In the genomic region with DNA sequence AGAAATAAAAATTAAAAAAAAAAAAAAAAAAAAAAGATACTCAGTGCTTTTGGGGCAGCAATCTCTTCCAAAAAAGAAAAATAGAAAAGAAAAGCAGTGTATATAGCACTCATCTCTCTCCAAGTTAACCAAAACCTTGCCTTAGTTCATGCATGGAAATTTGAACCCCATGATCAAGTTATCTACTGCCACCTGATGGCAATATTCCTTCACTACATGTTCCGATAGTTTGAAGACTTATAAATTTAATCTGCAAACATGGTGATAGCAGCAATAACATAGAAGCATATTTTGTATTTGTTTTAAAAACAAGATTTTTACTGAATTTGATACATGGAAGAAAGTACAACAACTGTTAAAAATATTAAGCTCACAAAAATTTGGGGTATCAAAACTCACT, we compare ENCODE assay signal across 8 cellular contexts. TPM values are rescaled to one million over a fixed set of nuclear protein-coding genes. Genes with fewer than 3 reads are reported as not detected.
DNase-seq lines count a peak whose midpoint lies in the region; ATAC-seq and TF ChIP-seq lines count a peak whose summit lies in the region.

No MANE protein-coding gene starts in this region.

- H3K27me3 ChIP-seq in IMR-90 (ENCODE audit: control insufficient read depth, insufficient read depth, low read length) (no peaks in the 10 kb centered on the region), RWPE2 (ENCODE audit: insufficient read depth, poor library complexity, severe bottlenecking) (no peaks in the 10 kb centered on the region), gastrocnemius medialis (no peaks in the 10 kb centered on the region)

- no peak overlapping the region for H2AFZ ChIP-seq in IMR-90 (replicated peaks; ENCODE audit: low read length, poor library complexity)

- H3K9me3 ChIP-seq in IMR-90 (ENCODE audit: control insufficient read depth, insufficient read depth, low read length) (no peaks in the 10 kb centered on the region), RWPE2 (ENCODE audit: severe bottlenecking) (no peaks in the 10 kb centered on the region), gastrocnemius medialis (no peaks in the 10 kb centered on the region)

- H2AK9ac ChIP-seq in IMR-90 (replicated peaks; ENCODE audit: low read depth, low read length, poor library complexity): no peak overlapping the region

- H3K79me1 ChIP-seq in IMR-90 (ENCODE audit: low read depth in 1 of 2, low read length in 2 of 2): no peaks in the 10 kb centered on the region

- H3K27ac ChIP-seq in IMR-90 (ENCODE audit: insufficient read depth, low read length) (no peak overlapping the region), RWPE2 (ENCODE audit: poor library complexity, severe bottlenecking) (no peak overlapping the region), gastrocnemius medialis (no peak overlapping the region)

- peak; percentile 84 for TF ChIP-seq RAD21 in IMR-90 (IDR thresholded peaks at IDR 0.05; ENCODE audit: low read length)

- no peak overlapping the region for H3K4ac ChIP-seq in IMR-90 (ENCODE audit: low read depth, low read length)

- CTCF ChIA-PET in IMR-90 (lab: Yijun Ruan, JAX): interaction anchor here (0.7 to 2.3 kb wide), 6 partner anchors 9 to 162 kb away, joined by 3 to 10 read pairs (median 4); no protein-coding TSS in a partner anchor

- H4K5ac ChIP-seq in IMR-90 (ENCODE audit: low read depth, low read length): no peak overlapping the region

- no peak overlapping the region for H4K91ac ChIP-seq in IMR-90 (ENCODE audit: insufficient read depth, low read depth, low read length)

- no peak overlapping the region for H3K14ac ChIP-seq in IMR-90 (replicated peaks; ENCODE audit: low read depth, low read length)

- H2BK120ac ChIP-seq in IMR-90 (ENCODE audit: low read depth, low read length): no peak overlapping the region

- BruUV-seq in IMR-90 (replicated peaks; lab: Mats Ljungman, UMichigan): no TSS peak

- DNase-seq in COR-L47 (lab: John Stamatoyannopoulos, UW): peak; percentile 5
- peak; percentile 64 for DNase-seq in IMR-90
- DNase-seq in RWPE2 (ENCODE audit: low spot score): no peak
- peak; percentile 78 for DNase-seq in fibroblast of pulmonary artery (ENCODE audit: low read depth)
- no peak for DNase-seq in gastrocnemius medialis
- no peak for DNase-seq in HK-2 (ENCODE audit: unreplicated experiment)
- DNase-seq in amygdala (lab: John Stamatoyannopoulos, UW): no peak

- no peak overlapping the region for H4K8ac ChIP-seq in IMR-90 (ENCODE audit: low read depth in 2 of 2, low read length in 2 of 2)

- no peak overlapping the region for H2BK15ac ChIP-seq in IMR-90 (ENCODE audit: low read depth, low read length)

- no peak overlapping the region for H3K4me3 ChIP-seq in IMR-90 (ENCODE audit: insufficient read depth, low read depth, low read length)
- H3K4me3 ChIP-seq in RWPE2 (ENCODE audit: severe bottlenecking): no peak overlapping the region
- no peak overlapping the region for H3K4me3 ChIP-seq in fibroblast of pulmonary artery (replicated peaks; ENCODE audit: low read depth, low read length)
- H3K4me3 ChIP-seq in gastrocnemius medialis: no peak overlapping the region

- H2BK5ac ChIP-seq in IMR-90 (ENCODE audit: low read depth, low read length, poor library complexity, severe bottlenecking): no peak overlapping the region

- H3K36me3 ChIP-seq in IMR-90 (ENCODE audit: control insufficient read depth, insufficient read depth, low read length) (no peaks in the 10 kb centered on the region), RWPE2 (ENCODE audit: low read depth) (peaks cover 14% of the 10 kb centered on the region), gastrocnemius medialis (no peaks in the 10 kb centered on the region)

- POLR2A ChIA-PET in IMR-90 (lab: Charles Lee; ENCODE audit: unreplicated experiment): no interaction called here

- in situ Hi-C loops in IMR-90 (cut with MboI; ENCODE audit: low sequenced_read_pairs) (no loop called here), gastrocnemius medialis (cut with MboI; ENCODE audit: low sequenced_read_pairs in 4 of 4) (no loop called here)

- no peak overlapping the region for H3K18ac ChIP-seq in IMR-90 (ENCODE audit: low read depth, low read length)

- dilution Hi-C loops in IMR-90 (cut with HindIII; ENCODE audit: low sequenced_read_pairs, unreplicated experiment): no loop called here

- TF ChIP-seq CTCF in IMR-90 (conservative IDR thresholded peaks at IDR 0.05; ENCODE audit: low read depth, low read length) (peak; percentile 76), RWPE2 (IDR thresholded peaks at IDR 0.05; ENCODE audit: poor library complexity, severe bottlenecking) (peak; percentile 77), fibroblast of pulmonary artery (IDR thresholded peaks at IDR 0.05; ENCODE audit: low read length, missing control alignments) (peak; percentile 64), gastrocnemius medialis (IDR thresholded peaks at IDR 0.05 in 4 of 5, conservative IDR thresholded peaks at IDR 0.05 in 1 of 5) (peak in 3 of 5 experiments; percentile 22 to 51 (median 28))

- no CpG with 5 or more reads among the region's 1 CpG for WGBS in IMR-90 (ENCODE audit: extremely low coverage in 2 of 2, insufficient read length in 1 of 2), 2 experiments

- TF ChIP-seq POLR2A in IMR-90 (IDR thresholded peaks at IDR 0.05; ENCODE audit: low read depth, low read length) (no peak), gastrocnemius medialis (IDR thresholded peaks at IDR 0.05) (no peak)

- H3K9ac ChIP-seq in IMR-90 (ENCODE audit: low read depth, low read length): no peak overlapping the region

- ATAC-seq in IMR-90 (ENCODE audit: low read depth) (peak; percentile 61), RWPE2 (ENCODE audit: low read depth) (no peak), gastrocnemius medialis (no peak), GM18517 (IDR thresholded peaks at IDR 0.05; ENCODE audit: unreplicated experiment) (no peak)

- intact Hi-C loops in IMR-90 (cut with micrococcal nuclease): loop anchor here (1.0 to 5.0 kb wide), 2 partner anchors 161 to 837 kb away; no protein-coding TSS in a partner anchor
- intact Hi-C loops in gastrocnemius medialis (cut with DNase I; ENCODE audit: low total_unique reads): no loop called here

- H3K4me1 ChIP-seq in IMR-90 (ENCODE audit: control insufficient read depth, insufficient read depth, low read length) (peaks cover 2% of the 10 kb centered on the region; the same call in 1 of the 2 replicates), RWPE2 (ENCODE audit: insufficient read depth, poor library complexity, severe bottlenecking) (no peaks in the 10 kb centered on the region), gastrocnemius medialis (no peaks in the 10 kb centered on the region)

- H3K23ac ChIP-seq in IMR-90 (ENCODE audit: low read depth, low read length): no peak overlapping the region

- H3K4me2 ChIP-seq in IMR-90 (ENCODE audit: low read depth, low read length): no peak overlapping the region

- H3K56ac ChIP-seq in IMR-90 (ENCODE audit: extremely low read depth, insufficient read depth, low read length): no peak overlapping the region

- no peaks in the 10 kb centered on the region for H3K9me1 ChIP-seq in IMR-90 (ENCODE audit: insufficient read depth, low read length)

- H4K20me1 ChIP-seq in IMR-90 (ENCODE audit: insufficient read depth, low read length): no peaks in the 10 kb centered on the region

- H2AK5ac ChIP-seq in IMR-90 (ENCODE audit: low read depth, low read length): no peak overlapping the region

- no peak overlapping the region for H2BK20ac ChIP-seq in IMR-90 (ENCODE audit: low read depth, low read length)

TF ChIP-seq in IMR-90, 13 proteins besides CTCF, POLR2A, EP300 and RAD21:
- TF ChIP-seq SMC3 (IDR thresholded peaks at IDR 0.05; ENCODE audit: low read depth, low read length): peak; percentile 67
- no peak for TF ChIP-seq RCOR1 (IDR thresholded peaks at IDR 0.05; ENCODE audit: insufficient replicate concordance, low read length)

RNA-seq across cellular contexts. Expression of gene SLIT1, which starts 48.6 kb away (rescaled TPM):
- total RNA-seq in IMR-90 (2012; rRNA removed) (under 0.01 TPM in 1 of 2 replicates, not detected in the other), gastrocnemius medialis (under 1 TPM in 2 of 4 donors, not detected in 2; 0.10 to 0.13 TPM)
- under 0.01 and 0.03 TPM in 2 replicates for polyA plus RNA-seq in IMR-90 (2012; rRNA removed)
- 0.01 and 0.02 TPM in 2 replicates for polyA plus RNA-seq in IMR-90 (2012; cell fraction: cytosol; rRNA removed)
- 0.08 TPM in 2 replicates for polyA plus RNA-seq in IMR-90 (2012; cell fraction: nucleus; rRNA removed; ENCODE audit: low replicate concordance)

RNA-seq across cellular contexts. Expression of gene ARHGAP19, which starts 58.0 kb away (rescaled TPM):
- total RNA-seq in IMR-90 (2012; rRNA removed) (7.0 and 12.8 TPM in 2 replicates), gastrocnemius medialis (10 to 100 TPM in 1 of 4 donors, 1 to 10 TPM in 3; 1.7 to 12.3 (median 2.4) TPM)
- 5.5 and 6.3 TPM in 2 replicates for polyA plus RNA-seq in IMR-90 (2012; rRNA removed)
- polyA plus RNA-seq in IMR-90 (2012; cell fraction: cytosol; rRNA removed): 1.2 and 2.2 TPM in 2 replicates
- polyA plus RNA-seq in IMR-90 (2012; cell fraction: nucleus; rRNA removed; ENCODE audit: low replicate concordance): 2.3 and 9.4 TPM in 2 replicates

Comparison
In these comparisons a context has a peak if more than half of its experiments do, and no peak if none do; other contexts are left out.
1. DNase-seq: peak in COR-L47 (single experiment), IMR-90 (single experiment) and fibroblast of pulmonary artery (single experiment); none in RWPE2 (single experiment), gastrocnemius medialis (0 of 2), HK-2 (single experiment) and amygdala (0 of 56).
2. Peak in every context shown above with its lines, with median percentiles within 50 percentile points of each other: CTCF ChIP-seq.